Comparison of ENCODE assay signal across 15 cellular contexts in genomic region chr12:108733132-108733531, GRCh38. TPM values are rescaled to one million over a fixed set of nuclear protein-coding genes. Genes with fewer than 3 reads are reported as not detected.
DNase-seq lines count a peak whose midpoint lies in the region; ATAC-seq, FAIRE-seq and TF ChIP-seq lines count a peak whose summit lies in the region.
"Had no signal": no experiment of that assay in that cellular context is flagged by ENCODE, and none has a peak within 500 bp of the region (broad histone marks: within the 10 kb centered on the region; RNA-seq: fewer than 3 reads in every experiment).

No MANE protein-coding gene starts in this region.

- H3K9ac ChIP-seq in keratinocyte (ENCODE audit: control insufficient read depth, extremely low read depth, insufficient read depth, low read length) = no peak overlapping the region

- no peak overlapping the region for H3K4me2 ChIP-seq in keratinocyte (ENCODE audit: control insufficient read depth, extremely low read depth, insufficient read depth, low read depth, low read length)

- H4K20me1 ChIP-seq in keratinocyte (ENCODE audit: control insufficient read depth, extremely low read depth, insufficient read depth, low read length) = peaks cover 5% of the 10 kb centered on the region

- no peak overlapping the region for H3K4me3 Mint-ChIP-seq in Caco-2 (ENCODE audit: unreplicated experiment)
- no peak overlapping the region for H3K4me3 Mint-ChIP-seq in activated T-cell treated with anti-CD3 and anti-CD28 coated beads, Interleukin-2, amount 50 U/mL, for 24 hours
- H3K4me3 Mint-ChIP-seq: activated naive CD8-positive, alpha-beta T cell treated with anti-CD3 and anti-CD28 coated beads, Interleukin-2, amount 50 U/mL, for 24 hours; stimulated activated naive CD8-positive, alpha-beta T cell treated with anti-CD3 and anti-CD28 coated beads, Interleukin-15, Interleukin-2, amounts not matched to agents 100 ng/mL and 50 ng/mL, for 24 hours had no signal

- no peaks in the 10 kb centered on the region for H3K27me3 ChIP-seq in Caco-2 (replicated peaks; ENCODE audit: control insufficient read depth, insufficient read depth, low read length)
- H3K27me3 ChIP-seq in keratinocyte (ENCODE audit: control insufficient read depth, extremely low read depth, insufficient read depth, low read length) = no peaks in the 10 kb centered on the region
- no peaks in the 10 kb centered on the region for H3K27me3 ChIP-seq in gastrocnemius medialis

- TF ChIP-seq POLR2A in gastrocnemius medialis (IDR thresholded peaks at IDR 0.05) = no peak

- intact Hi-C loops in Caco-2 (cut with micrococcal nuclease; ENCODE audit: unreplicated experiment) = loop anchor here (5.0 kb wide), 1 partner anchor 34 kb away; no protein-coding TSS in a partner anchor
- intact Hi-C loops in gastrocnemius medialis (cut with DNase I; ENCODE audit: low total_unique reads) = loop anchor here (5.0 kb wide), 3 partner anchors 54 to 364 kb away; partner anchors contain the start of genes ISCU, SART3 and UNG

- no peak for FAIRE-seq in keratinocyte (lab: Jason Lieb, UNC)

- no peak for DNase-seq in Caco-2
- DNase-seq in RWPE1 (ENCODE audit: low spot score) = no peak
- no peak for DNase-seq in keratinocyte (ENCODE audit: low read depth, low spot score)
- no peak for DNase-seq in gastrocnemius medialis
- DNase-seq in activated T-cell treated with anti-CD3 and anti-CD28 coated beads, Interleukin-2, amount 50 U/mL, for 24 hours = no peak
- no peak for DNase-seq in medulla oblongata (ENCODE audit: extremely low spot score)
- DNase-seq in GDM1 (lab: John Stamatoyannopoulos, UW) = no peak
- DNase-seq in NCI-H510A treated with DMSO at 0.1 percent for 48 hours (lab: John Stamatoyannopoulos, UW) = no peak
- DNase-seq: activated CD4-positive, CD25-positive, alpha-beta regulatory T cell; activated naive CD8-positive, alpha-beta T cell treated with anti-CD3 and anti-CD28 coated beads, Interleukin-2, amount 50 U/mL, for 24 hours; effector memory CD8-positive, alpha-beta T cell; naive thymus-derived CD4-positive, alpha-beta T cell; NCI-H226; SIG-M5 had no signal

- in situ Hi-C loops in gastrocnemius medialis (cut with MboI; ENCODE audit: low sequenced_read_pairs in 4 of 4) = no loop called here

- CTCF ChIA-PET in Caco-2 (lab: Charles Lee) = no interaction called here
- CTCF ChIA-PET in RWPE1 (lab: Yijun Ruan, JAX) = interaction anchor here (0.7 kb wide), 1 partner anchor 20 kb away, joined by 5 read pairs; no protein-coding TSS in a partner anchor

- no peaks in the 10 kb centered on the region for H3K9me1 ChIP-seq in keratinocyte (ENCODE audit: control insufficient read depth, extremely low read depth, insufficient read depth, low read length)

- peaks cover 38% of the 10 kb centered on the region for H3K36me3 Mint-ChIP-seq in Caco-2 (ENCODE audit: insufficient read depth, unreplicated experiment)
- peaks cover 7% of the 10 kb centered on the region for H3K36me3 Mint-ChIP-seq in activated T-cell treated with anti-CD3 and anti-CD28 coated beads, Interleukin-2, amount 50 U/mL, for 24 hours (ENCODE audit: low read depth)
- H3K36me3 Mint-ChIP-seq: naive thymus-derived CD4-positive, alpha-beta T cell had no signal

- H3K36me3 ChIP-seq in Caco-2 (ENCODE audit: control insufficient read depth, insufficient read depth, low read length) (no peaks in the 10 kb centered on the region; the same call in 1 of the 2 replicates), keratinocyte (ENCODE audit: control insufficient read depth in 2 of 2, extremely low read depth in 1 of 2, insufficient read depth in 2 of 2, low read length in 2 of 2) (no peaks in the 10 kb centered on the region), gastrocnemius medialis (no peaks in the 10 kb centered on the region)

- no peak for ATAC-seq in gastrocnemius medialis
- ATAC-seq: activated naive CD8-positive, alpha-beta T cell treated with anti-CD3 and anti-CD28 coated beads, Interleukin-2, amount 50 U/mL, for 24 hours; effector memory CD8-positive, alpha-beta T cell; naive thymus-derived CD4-positive, alpha-beta T cell had no signal

- H3K9me3 ChIP-seq in Caco-2 = no peaks in the 10 kb centered on the region
- H3K9me3 ChIP-seq in keratinocyte (ENCODE audit: control insufficient read depth, low read depth, low read length) = no peaks in the 10 kb centered on the region
- no peaks in the 10 kb centered on the region for H3K9me3 ChIP-seq in gastrocnemius medialis

- no peak overlapping the region for H2AFZ ChIP-seq in keratinocyte (ENCODE audit: control insufficient read depth, low read length)

- H3K4me3 ChIP-seq in Caco-2 (ENCODE audit: low read depth, low read length) (no peak overlapping the region), keratinocyte (ENCODE audit: control insufficient read depth in 2 of 3, extremely low read depth in 1 of 3, insufficient read depth in 2 of 3, low read depth in 1 of 3, low read length in 3 of 3) (no peak overlapping the region), gastrocnemius medialis (no peak overlapping the region)

- dilution Hi-C loops in keratinocyte (cut with MboI; ENCODE audit: extremely low pct_ligation_motif_present, low sequenced_read_pairs) = no loop called here

- peaks cover 3% of the 10 kb centered on the region for H3K9me3 Mint-ChIP-seq in Caco-2 (ENCODE audit: unreplicated experiment)
- H3K9me3 Mint-ChIP-seq in activated T-cell treated with anti-CD3 and anti-CD28 coated beads, Interleukin-2, amount 50 U/mL, for 24 hours = no peaks in the 10 kb centered on the region
- H3K9me3 Mint-ChIP-seq: activated naive CD8-positive, alpha-beta T cell treated with anti-CD3 and anti-CD28 coated beads, Interleukin-2, amount 50 U/mL, for 24 hours; effector memory CD8-positive, alpha-beta T cell; naive thymus-derived CD4-positive, alpha-beta T cell; stimulated activated naive CD8-positive, alpha-beta T cell treated with anti-CD3 and anti-CD28 coated beads, Interleukin-15, Interleukin-2, amounts not matched to agents 100 ng/mL and 50 ng/mL, for 24 hours had no signal

- H3K4me1 ChIP-seq in Caco-2 = peaks cover 40% of the 10 kb centered on the region
- H3K4me1 ChIP-seq in keratinocyte (ENCODE audit: control insufficient read depth, extremely low read depth, insufficient read depth, low read length) = peaks cover 38% of the 10 kb centered on the region
- H3K4me1 ChIP-seq in gastrocnemius medialis = peaks cover 19 to 21% of the 10 kb centered on the region in 2 donors

- no peaks in the 10 kb centered on the region for H3K27me3 Mint-ChIP-seq in Caco-2 (ENCODE audit: insufficient read depth, unreplicated experiment)
- no peaks in the 10 kb centered on the region for H3K27me3 Mint-ChIP-seq in activated T-cell treated with anti-CD3 and anti-CD28 coated beads, Interleukin-2, amount 50 U/mL, for 24 hours
- H3K27me3 Mint-ChIP-seq: activated naive CD8-positive, alpha-beta T cell treated with anti-CD3 and anti-CD28 coated beads, Interleukin-2, amount 50 U/mL, for 24 hours; effector memory CD8-positive, alpha-beta T cell; stimulated activated naive CD8-positive, alpha-beta T cell treated with anti-CD3 and anti-CD28 coated beads, Interleukin-15, Interleukin-2, amounts not matched to agents 100 ng/mL and 50 ng/mL, for 24 hours had no signal

- TF ChIP-seq CTCF in Caco-2 (IDR thresholded peaks at IDR 0.05; ENCODE audit: insufficient read depth in 1 of 2, low read depth in 1 of 2, low read length in 1 of 2, severe bottlenecking in 1 of 2, unreplicated experiment in 1 of 2) (no peak), RWPE1 (conservative IDR thresholded peaks at IDR 0.05; ENCODE audit: low read depth) (no peak), keratinocyte (optimal IDR thresholded peaks at IDR 0.05 in 1 of 3, IDR thresholded peaks at IDR 0.05 in 1 of 3, conservative IDR thresholded peaks at IDR 0.05 in 1 of 3; ENCODE audit: extremely low read depth in 1 of 3, insufficient read depth in 2 of 3, low read length in 3 of 3) (no peak), gastrocnemius medialis (IDR thresholded peaks at IDR 0.05 in 4 of 5, conservative IDR thresholded peaks at IDR 0.05 in 1 of 5) (no peak)

- H3K27ac ChIP-seq in RWPE1 = peak overlapping the region; percentile 98
- H3K27ac ChIP-seq in keratinocyte (ENCODE audit: control insufficient read depth, insufficient read depth, low read length) = peak overlapping the region; percentile 100
- peak overlapping the region; percentile 96 to 100 (median 100) for H3K27ac ChIP-seq in gastrocnemius medialis

- POLR2A ChIA-PET in Caco-2 (lab: Charles Lee) (interaction anchor here (0.6 to 0.8 kb wide), 2 partner anchors 170 to 411 kb away, joined by 3 to 5 read pairs; partner anchors contain the start of gene ISCU), RWPE1 (lab: Yijun Ruan, JAX; ENCODE audit: low non-redundant PET) (no interaction called here)

- peaks cover 29% of the 10 kb centered on the region for H3K79me2 ChIP-seq in keratinocyte (ENCODE audit: control insufficient read depth, insufficient read depth, low read length)

- peaks cover 22% of the 10 kb centered on the region for H3K4me1 Mint-ChIP-seq in Caco-2 (ENCODE audit: low read depth, unreplicated experiment)
- H3K4me1 Mint-ChIP-seq in activated T-cell treated with anti-CD3 and anti-CD28 coated beads, Interleukin-2, amount 50 U/mL, for 24 hours (ENCODE audit: low read depth) = peaks cover 50% of the 10 kb centered on the region

- peak overlapping the region; percentile 99 for H3K27ac Mint-ChIP-seq in Caco-2 (ENCODE audit: unreplicated experiment)
- no peak overlapping the region for H3K27ac Mint-ChIP-seq in activated T-cell treated with anti-CD3 and anti-CD28 coated beads, Interleukin-2, amount 50 U/mL, for 24 hours
- H3K27ac Mint-ChIP-seq: activated naive CD8-positive, alpha-beta T cell treated with anti-CD3 and anti-CD28 coated beads, Interleukin-2, amount 50 U/mL, for 24 hours; stimulated activated naive CD8-positive, alpha-beta T cell treated with anti-CD3 and anti-CD28 coated beads, Interleukin-15, Interleukin-2, amounts not matched to agents 100 ng/mL and 50 ng/mL, for 24 hours had no signal

- BruUV-seq in Caco-2 (replicated peaks; lab: Mats Ljungman, UMichigan) = no TSS peak

RNA-seq across cellular contexts. Expression of gene CORO1C, which starts 1.8 kb away (rescaled TPM):
- total RNA-seq in Caco-2 (2022) (176 and 195 TPM in 2 replicates), gastrocnemius medialis (10 to 100 TPM; 24.7 to 47.6 (median 30.9) TPM)
- 230 to 283 TPM (median 268 TPM) in 3 replicates for polyA plus RNA-seq in keratinocyte
- polyA plus RNA-seq in keratinocyte (2011; ENCODE audit: low read depth) = 278 TPM
- polyA plus RNA-seq in keratinocyte (2011; cell fraction: cytosol; rRNA removed) = 207 and 228 TPM in 2 replicates
- 238 and 270 TPM in 2 replicates for polyA plus RNA-seq in keratinocyte (2011; cell fraction: nucleus; rRNA removed)
- 126 and 172 TPM in 2 replicates for polyA plus RNA-seq in keratinocyte (2012; ENCODE audit: low replicate concordance)
- polyA minus RNA-seq in keratinocyte = 432 to 917 TPM (median 616 TPM) in 3 replicates
- polyA minus RNA-seq in keratinocyte (2011; cell fraction: cytosol; rRNA and poly(A)+ RNA removed) = 300 TPM
- polyA minus RNA-seq in keratinocyte (2011; cell fraction: nucleus; rRNA and poly(A)+ RNA removed) = 187 and 466 TPM in 2 replicates
